Comparison of ENCODE assay signal across 1 cellular context in genomic region chr11:15672822-15673221, GRCh38.
TF ChIP-seq lines count a peak whose summit lies in the region.

No MANE protein-coding gene starts in this region.

TF ChIP-seq in IMR-90, 13 proteins besides CTCF, POLR2A, EP300 and RAD21:
- no peak for TF ChIP-seq CEBPB (IDR thresholded peaks at IDR 0.05; ENCODE audit: low read depth, low read length)
- TF ChIP-seq MAFK (IDR thresholded peaks at IDR 0.05; ENCODE audit: low read depth, low read length): no peak
- TF ChIP-seq BHLHE40 (IDR thresholded peaks at IDR 0.05; ENCODE audit: low read depth, low read length): no peak
- no peak for TF ChIP-seq MAZ (IDR thresholded peaks at IDR 0.05; ENCODE audit: borderline replicate concordance, low read depth, low read length)
